In the genomic region with DNA sequence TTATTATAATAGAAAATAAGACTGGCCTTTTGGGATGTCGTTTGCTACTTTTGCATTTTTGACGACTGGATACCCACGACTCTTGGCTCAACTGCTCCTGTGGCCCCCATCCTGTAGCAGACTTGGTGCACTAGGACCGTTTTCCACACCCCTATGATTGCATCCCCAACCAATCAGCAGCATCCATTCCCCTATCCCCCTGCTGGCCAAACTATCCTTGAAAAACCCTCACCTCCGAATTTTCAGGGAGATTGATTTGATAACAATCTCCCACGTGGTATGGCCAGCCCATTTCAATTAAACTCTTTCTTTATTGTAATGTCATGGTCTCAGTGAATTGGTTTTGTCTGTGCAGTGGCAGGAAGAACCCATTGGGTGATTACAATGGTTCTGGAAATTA, we compare ENCODE assay signal across 18 cellular contexts. TPM values are rescaled to one million over a fixed set of nuclear protein-coding genes. Genes with fewer than 3 reads are reported as not detected.
A peak's percentile ranks its signal among the peaks of the same experiment; 100 is the strongest.
DNase-seq lines count a peak whose midpoint lies in the region; FAIRE-seq and TF ChIP-seq lines count a peak whose summit lies in the region.
"Had no signal": no experiment of that assay in that cellular context is flagged by ENCODE, and none has a peak within 500 bp of the region (broad histone marks: within the 10 kb centered on the region; RNA-seq: fewer than 3 reads in every experiment).

No MANE protein-coding gene starts in this region.

- 56 to 57% methylated on average over 6 of the region's 6 CpGs for WGBS in testis, 2 donors

- H3K4me3 ChIP-seq in endothelial cell of umbilical vein (replicated peaks in 1 of 3; ENCODE audit: insufficient read depth in 1 of 3, low read depth in 1 of 3, low read length in 3 of 3) (no peak overlapping the region), testis (no peak overlapping the region)
- H3K4me3 ChIP-seq: lung had no signal

- no peak overlapping the region for H2AFZ ChIP-seq in endothelial cell of umbilical vein (ENCODE audit: low read depth, low read length)

- peaks cover 2% of the 10 kb centered on the region for H3K4me1 Mint-ChIP-seq in osteocyte (ENCODE audit: unreplicated experiment)
- H3K4me1 Mint-ChIP-seq in activated CD4-positive, alpha-beta memory T cell treated with anti-CD3 and anti-CD28 coated beads for 36 hours (ENCODE audit: low read depth) = no peaks in the 10 kb centered on the region
- H3K4me1 Mint-ChIP-seq: stimulated activated naive CD8-positive, alpha-beta T cell treated with anti-CD3 and anti-CD28 coated beads, Interleukin-15, amount 100 ng/mL, for 72 hours had no signal

- no peaks in the 10 kb centered on the region for H3K27me3 Mint-ChIP-seq in osteocyte (ENCODE audit: unreplicated experiment)
- peaks cover 8% of the 10 kb centered on the region for H3K27me3 Mint-ChIP-seq in activated CD4-positive, alpha-beta memory T cell treated with anti-CD3 and anti-CD28 coated beads for 36 hours

- no peak overlapping the region for H3K4me3 Mint-ChIP-seq in osteocyte (ENCODE audit: unreplicated experiment)
- no peak overlapping the region for H3K4me3 Mint-ChIP-seq in activated CD4-positive, alpha-beta memory T cell treated with anti-CD3 and anti-CD28 coated beads for 36 hours
- H3K4me3 Mint-ChIP-seq: stimulated activated naive CD8-positive, alpha-beta T cell treated with anti-CD3 and anti-CD28 coated beads, Interleukin-15, amount 100 ng/mL, for 72 hours had no signal

- no peak overlapping the region for H3K27ac ChIP-seq in endothelial cell of umbilical vein (ENCODE audit: insufficient read depth, low read depth, low read length)
- H3K27ac ChIP-seq in testis = no peak overlapping the region
- H3K27ac ChIP-seq: C4-2B, epithelial cell of prostate had no signal

- H3K9ac ChIP-seq in endothelial cell of umbilical vein (replicated peaks; ENCODE audit: extremely low read depth, insufficient read depth, low read length) = no peak overlapping the region

- no peaks in the 10 kb centered on the region for H4K20me1 ChIP-seq in endothelial cell of umbilical vein (replicated peaks; ENCODE audit: control insufficient read depth, extremely low read depth, insufficient read depth, low read length)

- H3K27ac Mint-ChIP-seq in osteocyte (ENCODE audit: unreplicated experiment) = no peak overlapping the region
- no peak overlapping the region for H3K27ac Mint-ChIP-seq in activated CD4-positive, alpha-beta memory T cell treated with anti-CD3 and anti-CD28 coated beads for 36 hours
- H3K27ac Mint-ChIP-seq: stimulated activated naive CD8-positive, alpha-beta T cell treated with anti-CD3 and anti-CD28 coated beads, Interleukin-15, amount 100 ng/mL, for 72 hours had no signal

- H3K79me2 ChIP-seq in endothelial cell of umbilical vein (ENCODE audit: control insufficient read depth, insufficient read depth, low read length) = no peaks in the 10 kb centered on the region

- DNase-seq in GM13977 (ENCODE audit: low spot score) = no peak
- DNase-seq in NCI-H69 (lab: John Stamatoyannopoulos, UW) = peak; percentile 47
- DNase-seq in endothelial cell of umbilical vein (ENCODE audit: low read depth, low spot score) = no peak
- DNase-seq in osteocyte (ENCODE audit: extremely low spot score, unreplicated experiment) = no peak
- DNase-seq in AG08396 (ENCODE audit: low spot score) = no peak
- no peak for DNase-seq in testis
- DNase-seq in activated CD4-positive, alpha-beta memory T cell treated with anti-CD3 and anti-CD28 coated beads for 36 hours = no peak
- DNase-seq: activated CD4-positive, CD25-positive, alpha-beta regulatory T cell; activated naive CD4-positive, alpha-beta T cell treated with anti-CD3 and anti-CD28 coated beads, Interleukin-2, amount 50 U/mL, for 16 hours; central memory CD4-positive, alpha-beta T cell; HCEC 1CT; NCI-H2107; stimulated activated naive CD8-positive, alpha-beta T cell treated with anti-CD3 and anti-CD28 coated beads, Interleukin-15, amount 100 ng/mL, for 72 hours had no signal

- H3K9me1 ChIP-seq in endothelial cell of umbilical vein (replicated peaks; ENCODE audit: control insufficient read depth, extremely low read depth, insufficient read depth, low read length) = no peaks in the 10 kb centered on the region

- in situ Hi-C loops in GM13977 (cut with MboI; ENCODE audit: low pct_unique_long_range_greater_than_20kb, low sequenced_read_pairs, unreplicated experiment) = loop anchor here (10.0 kb wide), 2 partner anchors 171 to 271 kb away; no protein-coding TSS in a partner anchor

- TF ChIP-seq POLR2A in endothelial cell of umbilical vein (IDR thresholded peaks at IDR 0.05; ENCODE audit: low read depth, low read length) (no peak), testis (IDR thresholded peaks at IDR 0.05) (no peak)

- TF ChIP-seq CTCF in GM13977 (IDR thresholded peaks at IDR 0.05; ENCODE audit: extremely low read depth, insufficient read depth, missing control alignments) (peak; percentile 2), endothelial cell of umbilical vein (IDR thresholded peaks at IDR 0.05; ENCODE audit: extremely low read depth in 1 of 2, insufficient read depth in 1 of 2, low read depth in 1 of 2, low read length in 2 of 2) (peak; percentile 7 to 14), osteocyte (IDR thresholded peaks at IDR 0.05) (peak; percentile 15), testis (IDR thresholded peaks at IDR 0.05) (no peak)

- no peak for FAIRE-seq in endothelial cell of umbilical vein (lab: Jason Lieb, UNC)
- FAIRE-seq: GM18507 had no signal

- no peaks in the 10 kb centered on the region for H3K36me3 Mint-ChIP-seq in osteocyte (ENCODE audit: unreplicated experiment)
- H3K36me3 Mint-ChIP-seq in activated CD4-positive, alpha-beta memory T cell treated with anti-CD3 and anti-CD28 coated beads for 36 hours = no peaks in the 10 kb centered on the region

- CTCF ChIA-PET in endothelial cell of umbilical vein (lab: Charles Lee) = interaction anchor here (5.7 kb wide), 1 partner anchor 171 kb away, joined by 148 read pairs; no protein-coding TSS in a partner anchor
- CTCF ChIA-PET in activated CD4-positive, alpha-beta memory T cell treated with anti-CD3 and anti-CD28 coated beads for 36 hours (lab: Charles Lee) = interaction anchor here (1.0 to 11.6 kb wide), 2 partner anchors 14 to 168 kb away, joined by 3 to 186 read pairs; no protein-coding TSS in a partner anchor

- peaks cover 3% of the 10 kb centered on the region for H3K4me1 ChIP-seq in endothelial cell of umbilical vein (ENCODE audit: control insufficient read depth, extremely low read depth, insufficient read depth, low read length)
- no peaks in the 10 kb centered on the region for H3K4me1 ChIP-seq in testis

- H3K36me3 ChIP-seq in endothelial cell of umbilical vein (ENCODE audit: control insufficient read depth in 2 of 2, extremely low read depth in 1 of 2, insufficient read depth in 2 of 2, low read length in 2 of 2) = no peaks in the 10 kb centered on the region
- H3K36me3 ChIP-seq in testis (ENCODE audit: low read depth, missing control alignments) = no peaks in the 10 kb centered on the region

- intact Hi-C loops in endothelial cell of umbilical vein (cut with micrococcal nuclease) = no loop called here
- intact Hi-C loops in testis (cut with DNase I; ENCODE audit: low total_unique reads) = no loop called here
- intact Hi-C loops in activated CD4-positive, alpha-beta memory T cell treated with anti-CD3 and anti-CD28 coated beads for 36 hours (cut with micrococcal nuclease) = no loop called here

- dilution Hi-C loops in endothelial cell of umbilical vein (cut with MboI; ENCODE audit: extremely low pct_ligation_motif_present, low sequenced_read_pairs) = no loop called here

- BruUV-seq in endothelial cell of umbilical vein (replicated peaks; lab: Mats Ljungman, UMichigan) = no TSS peak

- no peaks in the 10 kb centered on the region for H3K9me3 ChIP-seq in endothelial cell of umbilical vein (replicated peaks; ENCODE audit: control insufficient read depth, insufficient read depth, low read length)
- no peaks in the 10 kb centered on the region for H3K9me3 ChIP-seq in testis

- no peaks in the 10 kb centered on the region for H3K27me3 ChIP-seq in endothelial cell of umbilical vein (ENCODE audit: control insufficient read depth in 2 of 2, insufficient read depth in 2 of 2, low read length in 2 of 2)
- no peaks in the 10 kb centered on the region for H3K27me3 ChIP-seq in testis

- no peak overlapping the region for H3K4me2 ChIP-seq in endothelial cell of umbilical vein (ENCODE audit: insufficient read depth, low read length)

- no peaks in the 10 kb centered on the region for H3K9me3 Mint-ChIP-seq in osteocyte (ENCODE audit: unreplicated experiment)
- H3K9me3 Mint-ChIP-seq in activated CD4-positive, alpha-beta memory T cell treated with anti-CD3 and anti-CD28 coated beads for 36 hours = no peaks in the 10 kb centered on the region
- H3K9me3 Mint-ChIP-seq: stimulated activated naive CD8-positive, alpha-beta T cell treated with anti-CD3 and anti-CD28 coated beads, Interleukin-15, amount 100 ng/mL, for 72 hours had no signal

- POLR2A ChIA-PET in endothelial cell of umbilical vein (lab: Charles Lee) = no interaction called here
- POLR2A ChIA-PET in activated CD4-positive, alpha-beta memory T cell treated with anti-CD3 and anti-CD28 coated beads for 36 hours (lab: Charles Lee) = no interaction called here

RNA-seq across cellular contexts. Expression of gene TTR, which starts 37.9 kb away (rescaled TPM):
- total RNA-seq in endothelial cell of umbilical vein (not detected in 2 replicates), osteocyte (11.2 and 14.8 TPM in 2 replicates), testis (1 to 10 TPM in 1 of 2 donors, under 1 TPM in 1; 0.63 to 1.1 TPM)
- polyA plus RNA-seq in endothelial cell of umbilical vein (not detected in 2 replicates), testis (ENCODE audit: insufficient read depth, low read depth, low replicate concordance) (2.8 TPM)
- polyA plus RNA-seq in endothelial cell of umbilical vein (2011; cell fraction: cytosol; rRNA removed) = not detected in 2 replicates
- not detected in 2 replicates for polyA plus RNA-seq in endothelial cell of umbilical vein (2011; cell fraction: nucleus; rRNA removed)
- polyA plus RNA-seq in endothelial cell of umbilical vein (2012) = not detected in 2 replicates
- polyA minus RNA-seq in endothelial cell of umbilical vein = not detected in 2 replicates
- not detected for polyA minus RNA-seq in endothelial cell of umbilical vein (2011; cell fraction: cytosol; rRNA and poly(A)+ RNA removed)
- polyA minus RNA-seq in endothelial cell of umbilical vein (2011; cell fraction: nucleus; rRNA and poly(A)+ RNA removed) = not detected in 2 replicates
- total RNA-seq in activated CD4-positive, alpha-beta memory T cell treated with anti-CD3 and anti-CD28 coated beads for 36 hours = not detected
- total RNA-seq: M059J had no signal

RNA-seq across cellular contexts. Expression of gene DSG2, which starts 55.8 kb away (rescaled TPM):
- total RNA-seq in endothelial cell of umbilical vein = 0.04 TPM in 1 of 2 replicates, not detected in the other
- 0.04 TPM in 1 of 2 replicates, not detected in the other for polyA plus RNA-seq in endothelial cell of umbilical vein
- not detected in 2 replicates for polyA plus RNA-seq in endothelial cell of umbilical vein (2011; cell fraction: cytosol; rRNA removed)
- not detected in 2 replicates for polyA plus RNA-seq in endothelial cell of umbilical vein (2011; cell fraction: nucleus; rRNA removed)
- 0.03 TPM in 1 of 2 replicates, not detected in the other for polyA plus RNA-seq in endothelial cell of umbilical vein (2012)
- 0.39 and 0.98 TPM in 2 replicates for polyA minus RNA-seq in endothelial cell of umbilical vein
- polyA minus RNA-seq in endothelial cell of umbilical vein (2011; cell fraction: cytosol; rRNA and poly(A)+ RNA removed) = 26.2 TPM
- polyA minus RNA-seq in endothelial cell of umbilical vein (2011; cell fraction: nucleus; rRNA and poly(A)+ RNA removed) = 0.05 TPM in 1 of 2 replicates, not detected in the other
- total RNA-seq in osteocyte = 16.6 and 18.5 TPM in 2 replicates
- 1 to 10 TPM; 5.9 to 7.0 TPM for total RNA-seq in testis
- 8.6 TPM for polyA plus RNA-seq in testis (ENCODE audit: insufficient read depth, low read depth, low replicate concordance)
- total RNA-seq in activated CD4-positive, alpha-beta memory T cell treated with anti-CD3 and anti-CD28 coated beads for 36 hours = under 1 TPM; 0.19 to 0.31 TPM

Comparison
In these comparisons a context has a peak if more than half of its experiments do, and no peak if none do; other contexts are left out.
1. CTCF ChIP-seq: peak in GM13977 (single experiment), endothelial cell of umbilical vein (2 of 2) and osteocyte (single experiment); none in testis (0 of 3).